In genomic region chr4:78710536-78710935, GRCh38 we compare ENCODE assay signal across 1 cellular context.
TF ChIP-seq lines count a peak whose summit lies in the region.

No MANE protein-coding gene starts in this region.

TF ChIP-seq in HCT116, 20 proteins besides CTCF, POLR2A, EP300 and RAD21 (continued from another document):
- TF ChIP-seq ATF3 (IDR thresholded peaks at IDR 0.05) (no peak), YY1 (IDR thresholded peaks at IDR 0.05; ENCODE audit: extremely low read depth, insufficient replicate concordance, low read depth, low read length) (no peak), EZH2phosphoT487 (IDR thresholded peaks at IDR 0.05; ENCODE audit: borderline replicate concordance) (no peak), EZH2 (IDR thresholded peaks at IDR 0.05) (no peak), EGR1 (IDR thresholded peaks at IDR 0.05; ENCODE audit: low read depth) (no peak), MAX (IDR thresholded peaks at IDR 0.05) (no peak), SIN3A (IDR thresholded peaks at IDR 0.05; ENCODE audit: low read depth) (no peak), FOSL1 (IDR thresholded peaks at IDR 0.05; ENCODE audit: low read depth) (peak; percentile 42), CEBPB (IDR thresholded peaks at IDR 0.05; ENCODE audit: low read depth) (no peak), POLR2AphosphoS5 (IDR thresholded peaks at IDR 0.05; ENCODE audit: low read depth, low read length) (no peak)
TF ChIP-seq in HCT116: peak in this region for 3.
